9 cellular contexts compared by ENCODE assay signal in the genomic region with DNA sequence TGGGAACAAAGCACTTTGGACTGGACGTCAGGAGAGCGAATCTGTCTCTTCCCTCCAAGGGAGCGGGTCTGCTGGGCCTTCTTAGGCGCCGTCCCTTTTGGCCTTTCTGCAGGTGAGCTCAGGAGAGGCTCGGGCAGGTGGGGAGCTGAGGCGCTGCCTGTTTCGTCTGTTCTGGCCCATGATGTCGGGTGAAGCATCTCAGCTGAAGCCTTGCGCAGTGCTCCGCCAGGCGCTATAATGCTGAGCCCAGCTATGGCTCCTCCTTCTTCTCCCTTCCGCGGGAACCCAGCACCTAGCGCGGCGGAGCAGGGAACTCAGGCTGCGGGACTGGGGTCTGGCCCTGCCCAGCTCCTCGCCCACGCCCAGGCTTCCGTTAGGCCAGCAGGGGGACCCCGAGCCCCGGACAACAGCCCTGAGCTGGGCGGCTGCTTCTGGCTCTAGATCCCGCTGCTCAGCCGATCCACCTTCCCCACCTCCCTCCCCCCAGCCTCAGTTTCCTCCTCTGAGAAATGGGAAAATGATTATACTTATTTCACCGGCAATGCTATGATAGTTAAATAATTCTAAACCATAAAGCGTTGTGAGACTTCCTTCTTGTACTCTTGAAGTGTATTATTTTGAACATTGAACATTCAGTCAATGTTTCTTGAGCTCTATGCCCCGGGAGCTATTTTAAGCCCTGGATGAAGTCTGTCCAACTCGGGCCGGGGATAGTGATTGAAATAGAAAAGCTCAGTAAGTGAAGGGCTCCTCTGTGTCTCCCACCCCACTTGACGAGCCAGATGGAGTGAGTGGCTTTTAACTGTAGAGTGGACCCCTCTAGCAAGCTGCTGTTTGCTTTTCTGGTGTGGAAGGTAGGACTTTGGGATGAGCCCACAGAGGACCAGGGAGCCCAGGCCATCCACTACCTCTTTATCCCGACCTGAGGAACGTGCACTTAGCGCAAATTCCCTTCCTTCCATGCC. TPM values are rescaled to one million over a fixed set of nuclear protein-coding genes. Genes with fewer than 3 reads are reported as not detected.
A peak's percentile ranks its signal among the peaks of the same experiment; 100 is the strongest.
DNase-seq lines count a peak whose midpoint lies in the region; ATAC-seq, FAIRE-seq and TF ChIP-seq lines count a peak whose summit lies in the region.
"Had no signal": no experiment of that assay in that cellular context is flagged by ENCODE, and none has a peak within 500 bp of the region (broad histone marks: within the 10 kb centered on the region; RNA-seq: fewer than 3 reads in every experiment).

No MANE protein-coding gene starts in this region.

- no peaks in the 10 kb centered on the region for H3K36me3 ChIP-seq in endothelial cell of umbilical vein (ENCODE audit: control insufficient read depth in 2 of 2, extremely low read depth in 1 of 2, insufficient read depth in 2 of 2, low read length in 2 of 2)
- H3K36me3 ChIP-seq in mesenchymal stem cell (ENCODE audit: control insufficient read depth in 1 of 2, insufficient read depth in 2 of 2, low read depth in 1 of 2, low read length in 2 of 2), result no peaks in the 10 kb centered on the region
- H3K36me3 ChIP-seq in thoracic aorta, result no peaks in the 10 kb centered on the region

- no peak overlapping the region for H2BK5ac ChIP-seq in mesenchymal stem cell (ENCODE audit: low read depth, low read length, poor library complexity, severe bottlenecking)

- H3K9ac ChIP-seq in endothelial cell of umbilical vein (replicated peaks; ENCODE audit: extremely low read depth, insufficient read depth, low read length) (no peak overlapping the region), mesenchymal stem cell (ENCODE audit: low read length) (peak overlapping the region; percentile 25)

- peak; percentile 67 for FAIRE-seq in endothelial cell of umbilical vein (lab: Jason Lieb, UNC)

- no peak overlapping the region for H4K8ac ChIP-seq in mesenchymal stem cell (ENCODE audit: low read length)

- H3K27ac ChIP-seq in endothelial cell of umbilical vein (ENCODE audit: insufficient read depth, low read depth, low read length) (no peak overlapping the region), mesenchymal stem cell (ENCODE audit: low read length, poor library complexity, severe bottlenecking) (no peak overlapping the region), thoracic aorta (no peak overlapping the region)

- no peak overlapping the region for H2BK120ac ChIP-seq in mesenchymal stem cell (ENCODE audit: low read depth, low read length)

- DNase-seq in NCI-H2081 (lab: John Stamatoyannopoulos, UW) (peak; percentile 33 to 38), NCI-H2081 treated with DMSO at 0.1 percent for 48 hours (lab: John Stamatoyannopoulos, UW) (no peak), LNCaP clone FGC (ENCODE audit: low read depth) (no peak), SKM-1 treated with dmso at 0.1 percent for 144 hours (lab: John Stamatoyannopoulos, UW; ENCODE audit: unreplicated experiment) (peak; percentile 61), endothelial cell of umbilical vein (ENCODE audit: low read depth, low spot score) (peak; percentile 51), mesenchymal stem cell (peak; percentile 65), thoracic aorta (ENCODE audit: low spot score) (no peak), NCI-H2196 treated with DMSO at 0.1 percent for 48 hours (lab: John Stamatoyannopoulos, UW; ENCODE audit: unreplicated experiment) (no peak)

- CTCF ChIA-PET in endothelial cell of umbilical vein (lab: Charles Lee), result interaction anchor here (0.6 to 10.8 kb wide), 39 partner anchors 9 to 209 kb away, joined by 3 to 341 read pairs (median 5); a partner anchor contains a TSS

- H3K23ac ChIP-seq in mesenchymal stem cell (ENCODE audit: low read length in 2 of 2), result peak overlapping the region in 1 of 2 experiments; percentile 53

- H3K4me3 ChIP-seq in LNCaP clone FGC (ENCODE audit: low read depth, low read length), result no peak overlapping the region
- no peak overlapping the region for H3K4me3 ChIP-seq in endothelial cell of umbilical vein (replicated peaks in 1 of 3; ENCODE audit: insufficient read depth in 1 of 3, low read depth in 1 of 3, low read length in 3 of 3)
- H3K4me3 ChIP-seq in mesenchymal stem cell (ENCODE audit: insufficient read depth in 1 of 2, low read depth in 1 of 2, low read length in 2 of 2), result peak overlapping the region in 1 of 2 experiments; percentile 31
- H3K4me3 ChIP-seq in thoracic aorta, result no peak overlapping the region

- H2AK5ac ChIP-seq in mesenchymal stem cell (ENCODE audit: low read length, severe bottlenecking), result peak overlapping the region; percentile 3

- no peak overlapping the region for H2BK12ac ChIP-seq in mesenchymal stem cell (ENCODE audit: low read length in 2 of 2)

- TF ChIP-seq CTCF in LNCaP clone FGC (IDR thresholded peaks at IDR 0.05; ENCODE audit: control insufficient read depth, extremely low read depth, insufficient read depth) (peak; percentile 82), endothelial cell of umbilical vein (IDR thresholded peaks at IDR 0.05; ENCODE audit: extremely low read depth in 1 of 2, insufficient read depth in 1 of 2, low read depth in 1 of 2, low read length in 2 of 2) (peak; percentile 70 to 95), thoracic aorta (IDR thresholded peaks at IDR 0.05) (peak; percentile 74)

- no peak overlapping the region for H4K91ac ChIP-seq in mesenchymal stem cell (ENCODE audit: low read length)

- 38% methylated on average over 27 of the region's 35 CpGs for whole genome bisulfite sequencing in mesenchymal stem cell

- H3K18ac ChIP-seq in mesenchymal stem cell (ENCODE audit: low read depth in 1 of 2, low read length in 2 of 2), result no peak overlapping the region

- H3K9me3 ChIP-seq in endothelial cell of umbilical vein (replicated peaks; ENCODE audit: control insufficient read depth, insufficient read depth, low read length) (no peaks in the 10 kb centered on the region), mesenchymal stem cell (ENCODE audit: control insufficient read depth, low read length) (no peaks in the 10 kb centered on the region), thoracic aorta (no peaks in the 10 kb centered on the region)

- no peaks in the 10 kb centered on the region for H4K20me1 ChIP-seq in endothelial cell of umbilical vein (replicated peaks; ENCODE audit: control insufficient read depth, extremely low read depth, insufficient read depth, low read length)

- peak overlapping the region in 1 of 2 experiments; percentile 13 for H3K4ac ChIP-seq in mesenchymal stem cell (ENCODE audit: low read depth in 1 of 2, low read length in 2 of 2)

- no peaks in the 10 kb centered on the region for H3K9me1 ChIP-seq in endothelial cell of umbilical vein (replicated peaks; ENCODE audit: control insufficient read depth, extremely low read depth, insufficient read depth, low read length)

- no peak overlapping the region for H2AFZ ChIP-seq in endothelial cell of umbilical vein (ENCODE audit: low read depth, low read length)
- H2AFZ ChIP-seq in mesenchymal stem cell (ENCODE audit: low read depth, low read length), result no peak overlapping the region

- no peaks in the 10 kb centered on the region for H3K4me1 ChIP-seq in endothelial cell of umbilical vein (ENCODE audit: control insufficient read depth, extremely low read depth, insufficient read depth, low read length)
- H3K4me1 ChIP-seq in mesenchymal stem cell (ENCODE audit: control insufficient read depth, insufficient read depth, low read depth, low read length), result peaks cover 8% of the 10 kb centered on the region
- H3K4me1 ChIP-seq in thoracic aorta (ENCODE audit: control insufficient read depth in 1 of 2, low read depth in 2 of 2), result peaks cover 0 to 9% of the 10 kb centered on the region in 2 donors

- BruUV-seq in endothelial cell of umbilical vein (replicated peaks; lab: Mats Ljungman, UMichigan), result no TSS peak

- peaks cover 19 to 29% of the 10 kb centered on the region in 2 experiments for H3K27me3 ChIP-seq in endothelial cell of umbilical vein (ENCODE audit: control insufficient read depth in 2 of 2, insufficient read depth in 2 of 2, low read length in 2 of 2)
- H3K27me3 ChIP-seq in mesenchymal stem cell (ENCODE audit: control insufficient read depth in 1 of 2, insufficient read depth in 1 of 2, low read length in 2 of 2), result peaks cover 44 to 73% of the 10 kb centered on the region in 2 experiments
- no peaks in the 10 kb centered on the region for H3K27me3 ChIP-seq in thoracic aorta (replicated peaks; ENCODE audit: insufficient read depth)

- POLR2A ChIA-PET in endothelial cell of umbilical vein (lab: Charles Lee), result interaction anchor here (0.6 to 1.1 kb wide), 2 partner anchors 55 to 98 kb away, joined by 3 read pairs; no protein-coding TSS in a partner anchor

- H3K79me1 ChIP-seq in mesenchymal stem cell (replicated peaks; ENCODE audit: low read length, poor library complexity, severe bottlenecking), result no peaks in the 10 kb centered on the region

- no peaks in the 10 kb centered on the region for H3K79me2 ChIP-seq in endothelial cell of umbilical vein (ENCODE audit: control insufficient read depth, insufficient read depth, low read length)

- no peak for TF ChIP-seq POLR2A in endothelial cell of umbilical vein (IDR thresholded peaks at IDR 0.05; ENCODE audit: low read depth, low read length)

- no peak for ATAC-seq in thoracic aorta (ENCODE audit: insufficient number of reproducible peaks, low FRiP score, low read depth)

- no peak overlapping the region for H2BK15ac ChIP-seq in mesenchymal stem cell (ENCODE audit: low read depth, poor library complexity, severe bottlenecking)

- H3K4me2 ChIP-seq in endothelial cell of umbilical vein (ENCODE audit: insufficient read depth, low read length) (no peak overlapping the region), mesenchymal stem cell (ENCODE audit: low read length, poor library complexity, severe bottlenecking) (peak overlapping the region; percentile 38)

- H3K14ac ChIP-seq in mesenchymal stem cell (ENCODE audit: low read length in 2 of 2), result no peak overlapping the region

- intact Hi-C loops in endothelial cell of umbilical vein (cut with micrococcal nuclease), result loop anchor here (1.0 to 5.0 kb wide), 4 partner anchors 54 to 151 kb away; no protein-coding TSS in a partner anchor

- dilution Hi-C loops in endothelial cell of umbilical vein (cut with MboI; ENCODE audit: extremely low pct_ligation_motif_present, low sequenced_read_pairs), result no loop called here

RNA-seq across cellular contexts. Expression of a gene that starts 9.6 kb away (rescaled TPM):
- not detected in 2 replicates for total RNA-seq in endothelial cell of umbilical vein
- 0.08 and 0.15 TPM in 2 replicates for polyA plus RNA-seq in endothelial cell of umbilical vein
- polyA plus RNA-seq in endothelial cell of umbilical vein (2011; cell fraction: cytosol; rRNA removed), result 0.07 and 0.14 TPM in 2 replicates
- polyA plus RNA-seq in endothelial cell of umbilical vein (2011; cell fraction: nucleus; rRNA removed), result 0.24 TPM in 1 of 2 replicates, not detected in the other
- 0.09 and 0.42 TPM in 2 replicates for polyA plus RNA-seq in endothelial cell of umbilical vein (2012)
- not detected in 2 replicates for polyA minus RNA-seq in endothelial cell of umbilical vein
- 0.61 TPM for polyA minus RNA-seq in endothelial cell of umbilical vein (2011; cell fraction: cytosol; rRNA and poly(A)+ RNA removed)
- polyA minus RNA-seq in endothelial cell of umbilical vein (2011; cell fraction: nucleus; rRNA and poly(A)+ RNA removed), result not detected in 2 replicates
- 8.4 TPM for polyA plus RNA-seq in mesenchymal stem cell (2013, experiment 1 of 2)
- 9.3 TPM for polyA plus RNA-seq in mesenchymal stem cell (2013, experiment 2 of 2)
- total RNA-seq in thoracic aorta, result not detected
- total RNA-seq: CD4-positive, CD25-positive, alpha-beta regulatory T cell had no signal
- polyA plus RNA-seq: CD4-positive, CD25-positive, alpha-beta regulatory T cell had no signal

RNA-seq across cellular contexts. Expression of a gene that starts 32.1 kb away (rescaled TPM):
- not detected in 2 replicates for total RNA-seq in endothelial cell of umbilical vein
- not detected in 2 replicates for polyA plus RNA-seq in endothelial cell of umbilical vein
- polyA plus RNA-seq in endothelial cell of umbilical vein (2011; cell fraction: cytosol; rRNA removed), result not detected in 2 replicates
- polyA plus RNA-seq in endothelial cell of umbilical vein (2011; cell fraction: nucleus; rRNA removed), result not detected in 2 replicates
- polyA plus RNA-seq in endothelial cell of umbilical vein (2012), result not detected in 2 replicates
- polyA minus RNA-seq in endothelial cell of umbilical vein, result not detected in 2 replicates
- not detected for polyA minus RNA-seq in endothelial cell of umbilical vein (2011; cell fraction: cytosol; rRNA and poly(A)+ RNA removed)
- polyA minus RNA-seq in endothelial cell of umbilical vein (2011; cell fraction: nucleus; rRNA and poly(A)+ RNA removed), result not detected in 2 replicates
- polyA plus RNA-seq in mesenchymal stem cell (2013, experiment 1 of 2), result not detected
- polyA plus RNA-seq in mesenchymal stem cell (2013, experiment 2 of 2), result not detected
- not detected for total RNA-seq in thoracic aorta
- total RNA-seq: CD4-positive, CD25-positive, alpha-beta regulatory T cell had no signal
- polyA plus RNA-seq: CD4-positive, CD25-positive, alpha-beta regulatory T cell had no signal

RNA-seq across cellular contexts. Expression of a gene that starts 57.7 kb away (rescaled TPM):
- total RNA-seq in endothelial cell of umbilical vein (not detected in 2 replicates), thoracic aorta (not detected)
- polyA plus RNA-seq in endothelial cell of umbilical vein, result not detected in 2 replicates
- not detected in 2 replicates for polyA plus RNA-seq in endothelial cell of umbilical vein (2011; cell fraction: cytosol; rRNA removed)
- polyA plus RNA-seq in endothelial cell of umbilical vein (2011; cell fraction: nucleus; rRNA removed), result not detected in 2 replicates
- polyA plus RNA-seq in endothelial cell of umbilical vein (2012), result not detected in 2 replicates
- polyA minus RNA-seq in endothelial cell of umbilical vein, result not detected in 2 replicates
- not detected for polyA minus RNA-seq in endothelial cell of umbilical vein (2011; cell fraction: cytosol; rRNA and poly(A)+ RNA removed)
- not detected in 2 replicates for polyA minus RNA-seq in endothelial cell of umbilical vein (2011; cell fraction: nucleus; rRNA and poly(A)+ RNA removed)
- polyA plus RNA-seq in mesenchymal stem cell (2013, experiment 1 of 2), result 0.58 TPM
- polyA plus RNA-seq in mesenchymal stem cell (2013, experiment 2 of 2), result 0.75 TPM
- total RNA-seq: CD4-positive, CD25-positive, alpha-beta regulatory T cell had no signal
- polyA plus RNA-seq: CD4-positive, CD25-positive, alpha-beta regulatory T cell had no signal

Comparison
In these comparisons a context has a peak if more than half of its experiments do, and no peak if none do; other contexts are left out.
1. DNase-seq: peak in NCI-H2081 (2 of 2), SKM-1 treated with dmso at 0.1 percent for 144 hours (single experiment), endothelial cell of umbilical vein (single experiment) and mesenchymal stem cell (single experiment); none in NCI-H2081 treated with DMSO at 0.1 percent for 48 hours (single experiment), LNCaP clone FGC (single experiment), thoracic aorta (single experiment) and NCI-H2196 treated with DMSO at 0.1 percent for 48 hours (single experiment).
2. Peak in every context shown above with its lines, with median percentiles within 50 percentile points of each other: CTCF ChIP-seq.